In genomic region chr6:12485837-12486236, GRCh38 we compare ENCODE assay signal across 29 cellular contexts.
"Had no signal": no experiment of that assay in that cellular context is flagged by ENCODE, and none has a peak within 500 bp of the region (broad histone marks: within the 10 kb centered on the region; RNA-seq: fewer than 3 reads in every experiment).

No MANE protein-coding gene starts in this region.

- DNase-seq: islet precursor cell; kidney glomerular epithelial cell; left cardiac atrium; left ventricle myocardium superior; lower lobe of right lung; mammary epithelial cell; mesenchymal stem cell; naive thymus-derived CD8-positive, alpha-beta T cell; occipital lobe; ovary; right lobe of liver; stimulated activated CD4-positive, alpha-beta T cell treated with anti-CD3 and anti-CD28 coated beads, Interleukin-1b, Interleukin-23, amount 100 ng/mL, for 48 hours; stimulated activated CD4-positive, alpha-beta T cell treated with anti-CD3 and anti-CD28 coated beads, Interleukin-2, amount 100 ng/mL, for 48 hours; stimulated activated CD4-positive, alpha-beta T cell treated with anti-CD3 and anti-CD28 coated beads, Interleukin-4, amount 100 ng/mL, for 4 hours; stimulated activated CD8-positive, alpha-beta memory T cell treated with anti-CD3 and anti-CD28 coated beads, Interleukin-4, amount 100 ng/mL, for 48 hours; stimulated activated naive CD4-positive, alpha-beta T cell treated with Interleukin-2 at 50 U/mL for 16 hours; stimulated activated naive CD8-positive, alpha-beta T cell treated with anti-CD3 and anti-CD28 coated beads, Interleukin-15, amount 100 ng/mL, for 72 hours; substantia nigra; uterus had no signal

- H3K4me3 ChIP-seq: lower lobe of right lung, ovary, right atrium auricular region, right lobe of liver, smooth muscle cell, tibial nerve, uterus had no signal

- H3K9me3 Mint-ChIP-seq: naive thymus-derived CD8-positive, alpha-beta T cell; neural crest cell; stimulated activated memory B cell treated with anti-CD40 and anti-IgM and Interleukin-4, amounts not matched to agents 10 μg/mL and 1 μg/mL and 100 μg/mL, for 72 hours; stimulated activated naive CD8-positive, alpha-beta T cell treated with anti-CD3 and anti-CD28 coated beads, Interleukin-15, amount 100 ng/mL, for 72 hours; type B pancreatic cell had no signal

- H3K27ac Mint-ChIP-seq: naive thymus-derived CD8-positive, alpha-beta T cell; nephron; progenitor cell of endocrine pancreas; stimulated activated memory B cell treated with anti-CD40 and anti-IgM and Interleukin-4, amounts not matched to agents 10 μg/mL and 1 μg/mL and 100 μg/mL, for 72 hours; stimulated activated naive CD8-positive, alpha-beta T cell treated with anti-CD3 and anti-CD28 coated beads, Interleukin-15, amount 100 ng/mL, for 72 hours; type B pancreatic cell had no signal

- H3K27ac ChIP-seq: lower lobe of right lung, neutrophil, ovary, right atrium auricular region, right lobe of liver, tibial nerve, uterus had no signal

- H3K9me3 ChIP-seq: lower lobe of right lung, neutrophil, ovary, right atrium auricular region, right lobe of liver, tibial nerve, uterus had no signal

- H3K4me3 Mint-ChIP-seq: naive thymus-derived CD8-positive, alpha-beta T cell; nephron; neural crest cell; stimulated activated memory B cell treated with anti-CD40 and anti-IgM and Interleukin-4, amounts not matched to agents 10 μg/mL and 1 μg/mL and 100 μg/mL, for 72 hours; stimulated activated naive CD8-positive, alpha-beta T cell treated with anti-CD3 and anti-CD28 coated beads, Interleukin-15, amount 100 ng/mL, for 72 hours; type B pancreatic cell had no signal

- H3K4me1 ChIP-seq: right lobe of liver, uterus had no signal

- H3K4me2 ChIP-seq: smooth muscle cell had no signal

- H3K36me3 ChIP-seq: lower lobe of right lung, neutrophil, ovary, right atrium auricular region, right lobe of liver, tibial nerve, uterus had no signal

- H3K27me3 Mint-ChIP-seq: stimulated activated naive CD8-positive, alpha-beta T cell treated with anti-CD3 and anti-CD28 coated beads, Interleukin-15, amount 100 ng/mL, for 72 hours; type B pancreatic cell had no signal

- H3K27me3 ChIP-seq: neutrophil, ovary, right atrium auricular region, right lobe of liver, tibial nerve, uterus had no signal

- H3K4me1 Mint-ChIP-seq: nephron, neural crest cell had no signal

- ATAC-seq: left cardiac atrium; left lobe of liver; left ventricle myocardium superior; lower lobe of right lung; naive thymus-derived CD8-positive, alpha-beta T cell; right lobe of liver; stimulated activated memory B cell treated with anti-CD40 and anti-IgM and Interleukin-4, amounts not matched to agents 10 μg/mL and 1 μg/mL and 100 μg/mL, for 72 hours; stimulated activated naive CD8-positive, alpha-beta T cell treated with anti-CD3 and anti-CD28 coated beads, Interleukin-15, amount 100 ng/mL, for 72 hours had no signal

- H3K36me3 Mint-ChIP-seq: naive thymus-derived CD8-positive, alpha-beta T cell; stimulated activated memory B cell treated with anti-CD40 and anti-IgM and Interleukin-4, amounts not matched to agents 10 μg/mL and 1 μg/mL and 100 μg/mL, for 72 hours; type B pancreatic cell had no signal
